ENCODE assay signal across 24 cellular contexts in genomic region chr2:219408101-219409030, GRCh38. TPM values are rescaled to one million over a fixed set of nuclear protein-coding genes. Genes with fewer than 3 reads are reported as not detected.
DNase-seq lines count a peak whose midpoint lies in the region; ATAC-seq and TF ChIP-seq lines count a peak whose summit lies in the region.
"Had no signal": no experiment of that assay in that cellular context is flagged by ENCODE, and none has a peak within 500 bp of the region (broad histone marks: within the 10 kb centered on the region; RNA-seq: fewer than 3 reads in every experiment).

No MANE protein-coding gene starts in this region.

- WGBS in smooth muscle cell (ENCODE audit: low lambda C conversion rate) = 41% methylated on average over 15 of the region's 15 CpGs

- ATAC-seq in left lobe of liver = no peak
- ATAC-seq: activated CD8-positive, alpha-beta T cell treated with anti-CD3 and anti-CD28 coated beads for 36 hours; effector memory CD8-positive, alpha-beta T cell; right lobe of liver had no signal

- H3K27ac Mint-ChIP-seq in dendritic cell treated with granulocyte-macrophage colony-stimulating factor and Interleukin-4, amounts not matched to agents 40 ng/mL and 50 ng/mL, for 4 days = peak overlapping the region; percentile 24
- H3K27ac Mint-ChIP-seq: activated CD8-positive, alpha-beta T cell treated with anti-CD3 and anti-CD28 coated beads for 36 hours; effector memory CD8-positive, alpha-beta T cell had no signal

- H3K79me2 ChIP-seq in smooth muscle cell (ENCODE audit: low read depth) = no peaks in the 10 kb centered on the region

- H3K9me3 Mint-ChIP-seq in dendritic cell treated with granulocyte-macrophage colony-stimulating factor and Interleukin-4, amounts not matched to agents 40 ng/mL and 50 ng/mL, for 4 days = no peaks in the 10 kb centered on the region
- H3K9me3 Mint-ChIP-seq: effector memory CD8-positive, alpha-beta T cell had no signal

- H3K9me3 ChIP-seq in mucosa of rectum (ENCODE audit: control insufficient read depth in 2 of 2, low read length in 2 of 2) = peaks cover 0 to 2% of the 10 kb centered on the region in 2 donors
- H3K9me3 ChIP-seq in smooth muscle cell (replicated peaks; ENCODE audit: low read depth) = no peaks in the 10 kb centered on the region
- peaks cover 6% of the 10 kb centered on the region; the same call in 1 of the 2 replicates for H3K9me3 ChIP-seq in BE2C
- H3K9me3 ChIP-seq: right lobe of liver had no signal

- H3K27me3 Mint-ChIP-seq in dendritic cell treated with granulocyte-macrophage colony-stimulating factor and Interleukin-4, amounts not matched to agents 40 ng/mL and 50 ng/mL, for 4 days = peaks cover 49% of the 10 kb centered on the region

- H3K4me1 ChIP-seq in mucosa of rectum (ENCODE audit: control insufficient read depth in 2 of 2, insufficient read depth in 2 of 2, low read length in 2 of 2) (no peaks in the 10 kb centered on the region), smooth muscle cell (ENCODE audit: low read depth) (no peaks in the 10 kb centered on the region), BE2C (no peaks in the 10 kb centered on the region)
- H3K4me1 ChIP-seq: right lobe of liver had no signal

- no peak overlapping the region for H3K4me3 ChIP-seq in H7 (ENCODE audit: insufficient read depth, low read depth, low read length)
- no peak overlapping the region for H3K4me3 ChIP-seq in mucosa of rectum (ENCODE audit: low read length in 2 of 2)
- no peak overlapping the region for H3K4me3 ChIP-seq in smooth muscle cell
- H3K4me3 ChIP-seq in BE2C (ENCODE audit: low read depth, low read length) = no peak overlapping the region
- H3K4me3 ChIP-seq: right lobe of liver, SJSA1 had no signal

- H3K27ac ChIP-seq in mucosa of rectum (ENCODE audit: low read depth in 2 of 2, low read length in 2 of 2) = peak overlapping the region; percentile 48 to 56
- H3K27ac ChIP-seq in smooth muscle cell (ENCODE audit: low read depth) = peak overlapping the region; percentile 51
- H3K27ac ChIP-seq: right lobe of liver, SJSA1 had no signal

- H3K9ac ChIP-seq in mucosa of rectum (ENCODE audit: low read depth in 1 of 2, low read length in 2 of 2) = no peak overlapping the region
- H3K9ac ChIP-seq in smooth muscle cell (ENCODE audit: low read depth) = no peak overlapping the region

- no peaks in the 10 kb centered on the region for H3K36me3 Mint-ChIP-seq in dendritic cell treated with granulocyte-macrophage colony-stimulating factor and Interleukin-4, amounts not matched to agents 40 ng/mL and 50 ng/mL, for 4 days (ENCODE audit: low read depth)
- H3K36me3 Mint-ChIP-seq: brain, naive B cell had no signal

- TF ChIP-seq CTCF in smooth muscle cell (IDR thresholded peaks at IDR 0.05; ENCODE audit: borderline replicate concordance, insufficient read depth, poor library complexity, severe bottlenecking) (no peak), BE2C (IDR thresholded peaks at IDR 0.05; ENCODE audit: low read depth, low read length) (no peak)

- DNase-seq in H7 (peak; percentile 22), smooth muscle cell (lab: John Stamatoyannopoulos, UW; ENCODE audit: unreplicated experiment) (peak; percentile 26), left lobe of liver (ENCODE audit: low spot score) (no peak), NCI-H128 (lab: John Stamatoyannopoulos, UW; ENCODE audit: unreplicated experiment) (no peak), BE2C (no peak)
- no peak for DNase-seq in stimulated activated CD4-positive, alpha-beta T cell treated with anti-CD3 and anti-CD28 coated beads, Interleukin-4, amount 100 ng/mL, for 1 hour
- DNase-seq: activated CD4-positive, alpha-beta T cell treated with anti-CD3 and anti-CD28 coated beads for 1 hour; activated CD8-positive, alpha-beta T cell treated with anti-CD3 and anti-CD28 coated beads for 36 hours; C1 segment of cervical spinal cord; Calu3; effector memory CD8-positive, alpha-beta T cell; islet precursor cell; Kasumi-1; naive B cell; NCI-H1694 treated with DMSO at 0.1 percent for 48 hours; NCI-H526 treated with DMSO at 0.1 percent for 48 hours; right lobe of liver; stimulated activated CD4-positive, alpha-beta T cell treated with anti-CD3 and anti-CD28 coated beads, Interleukin-15, amount 100 ng/mL, for 24 hours; T-helper 1 cell had no signal

- intact Hi-C loops in dendritic cell treated with granulocyte-macrophage colony-stimulating factor and Interleukin-4, amounts not matched to agents 40 ng/mL and 50 ng/mL, for 4 days (cut with micrococcal nuclease) = no loop called here

- H3K36me3 ChIP-seq in H7 (replicated peaks; ENCODE audit: control insufficient read depth, insufficient read depth, low read length) (no peaks in the 10 kb centered on the region), mucosa of rectum (ENCODE audit: control insufficient read depth in 2 of 2, insufficient read depth in 2 of 2, low read length in 2 of 2) (no peaks in the 10 kb centered on the region), smooth muscle cell (ENCODE audit: low read depth) (no peaks in the 10 kb centered on the region), BE2C (no peaks in the 10 kb centered on the region)
- H3K36me3 ChIP-seq: right lobe of liver, SJSA1 had no signal

- peaks cover 24% of the 10 kb centered on the region for H3K4me1 Mint-ChIP-seq in dendritic cell treated with granulocyte-macrophage colony-stimulating factor and Interleukin-4, amounts not matched to agents 40 ng/mL and 50 ng/mL, for 4 days (ENCODE audit: low read depth)
- H3K4me1 Mint-ChIP-seq: naive B cell had no signal

- no peak overlapping the region for H2AFZ ChIP-seq in smooth muscle cell (ENCODE audit: low read depth)

- no peak overlapping the region for H3K4me3 Mint-ChIP-seq in dendritic cell treated with granulocyte-macrophage colony-stimulating factor and Interleukin-4, amounts not matched to agents 40 ng/mL and 50 ng/mL, for 4 days
- H3K4me3 Mint-ChIP-seq: activated CD8-positive, alpha-beta T cell treated with anti-CD3 and anti-CD28 coated beads for 36 hours; brain; effector memory CD8-positive, alpha-beta T cell; naive B cell had no signal

- H3K27me3 ChIP-seq in H7 (ENCODE audit: control insufficient read depth, insufficient read depth, low read length) = no peaks in the 10 kb centered on the region
- H3K27me3 ChIP-seq in mucosa of rectum (ENCODE audit: control insufficient read depth in 2 of 2, insufficient read depth in 2 of 2, low read length in 2 of 2) = peaks cover 0 to 1% of the 10 kb centered on the region in 2 donors
- no peaks in the 10 kb centered on the region for H3K27me3 ChIP-seq in smooth muscle cell (ENCODE audit: low read depth)
- H3K27me3 ChIP-seq in BE2C = no peaks in the 10 kb centered on the region
- H3K27me3 ChIP-seq: right lobe of liver, SJSA1 had no signal

- H3F3A ChIP-seq in smooth muscle cell (ENCODE audit: low read depth) = peaks cover 10% of the 10 kb centered on the region

- H3K4me2 ChIP-seq in smooth muscle cell = peak overlapping the region; percentile 72

- H4K20me1 ChIP-seq in smooth muscle cell (ENCODE audit: low read depth) = no peaks in the 10 kb centered on the region

RNA-seq across cellular contexts. Expression of gene DES, which starts 9.8 kb away (rescaled TPM):
- total RNA-seq in H7 (2014; rRNA removed; shearing (Covaris generic)) = 14.7 and 18.8 TPM in 2 replicates
- total RNA-seq in smooth muscle cell = 103 and 127 TPM in 2 replicates
- 106 and 109 TPM in 2 replicates for polyA plus RNA-seq in smooth muscle cell
- total RNA-seq in left lobe of liver = 1.8 TPM
- polyA plus RNA-seq in BE2C (2012; ENCODE audit: insufficient read depth, insufficient read length, low read depth) = 1.5 TPM
- total RNA-seq: activated CD8-positive, alpha-beta T cell treated with anti-CD3 and anti-CD28 coated beads for 36 hours; Calu3; osteocyte had no signal

RNA-seq across cellular contexts. Expression of gene DNPEP, which starts 20.7 kb away (rescaled TPM):
- 44.8 and 55.5 TPM in 2 replicates for total RNA-seq in H7 (2014; rRNA removed; shearing (Covaris generic))
- 24.9 and 137 TPM in 2 replicates for total RNA-seq in smooth muscle cell
- polyA plus RNA-seq in smooth muscle cell = 48.1 and 61.8 TPM in 2 replicates
- total RNA-seq in left lobe of liver = 37.4 TPM
- 70.7 TPM for polyA plus RNA-seq in BE2C (2012; ENCODE audit: insufficient read depth, insufficient read length, low read depth)

RNA-seq across cellular contexts. Expression of gene SPEG, which starts 26.3 kb away (rescaled TPM):
- 25.3 and 27.4 TPM in 2 replicates for total RNA-seq in H7 (2014; rRNA removed; shearing (Covaris generic))
- total RNA-seq in smooth muscle cell = 14.9 and 38.8 TPM in 2 replicates
- 37.8 and 40.5 TPM in 2 replicates for polyA plus RNA-seq in smooth muscle cell
- total RNA-seq in left lobe of liver = 1.5 TPM
- polyA plus RNA-seq in BE2C (2012; ENCODE audit: insufficient read depth, insufficient read length, low read depth) = 269 TPM

Comparison
In these comparisons a context has a peak if more than half of its experiments do, and no peak if none do; other contexts are left out.
1. DNase-seq: peak in H7 (single experiment) and smooth muscle cell (single experiment); none in left lobe of liver (single experiment), NCI-H128 (single experiment), BE2C (single experiment) and stimulated activated CD4-positive, alpha-beta T cell treated with anti-CD3 and anti-CD28 coated beads, Interleukin-4, amount 100 ng/mL, for 1 hour (single experiment).